In genomic region chr9:76859860-76860259, GRCh38 we compare ENCODE assay signal across 25 cellular contexts.
"Had no signal": no experiment of that assay in that cellular context is flagged by ENCODE, and none has a peak within 500 bp of the region (broad histone marks: within the 10 kb centered on the region; RNA-seq: fewer than 3 reads in every experiment).

No MANE protein-coding gene starts in this region.

- H3K27ac ChIP-seq: body of pancreas, KMS-11, SJCRH30 had no signal

- H3K36me3 ChIP-seq: SJCRH30 had no signal

- H3K9ac ChIP-seq: KMS-11 had no signal

- H3K9me3 ChIP-seq: ascending aorta, body of pancreas had no signal

- DNase-seq: activated CD4-positive, alpha-beta T cell treated with anti-CD3 and anti-CD28 coated beads for 48 hours; activated CD4-positive, alpha-beta T cell treated with anti-CD3 and anti-CD28 coated beads, Interleukin-2, amount 50 U/mL, for 4 hours; activated CD4-positive, CD25-positive, alpha-beta regulatory T cell treated with anti-CD3 and anti-CD28 coated beads, Interleukin-2, amount 50 U/mL, for 72 hours; activated CD8-positive, alpha-beta memory T cell treated with anti-CD3 and anti-CD28 coated beads, Interleukin-2, amount 50 U/mL, for 48 hours; activated CD8-positive, alpha-beta T cell treated with anti-CD3 and anti-CD28 coated beads, Interleukin-2, amount 10 ng/mL, durations not matched to agents 7 days and 5 days; activated naive CD4-positive, alpha-beta T cell; activated naive CD8-positive, alpha-beta T cell treated with anti-CD3 and anti-CD28 coated beads, Interleukin-2, amount 50 U/mL, for 24 hours; activated T-cell treated with anti-CD3 and anti-CD28 coated beads, Interleukin-2, amount 50 U/mL, for 1 hour; amniotic stem cell; body of pancreas; MM.1S; NCI-H1048; NCI-H146; NCI-H187 treated with DMSO at 0.1 percent for 48 hours; NCI-H2171 treated with DMSO at 0.1 percent for 48 hours; NCI-H226; NCI-H510A; NCI-H526 treated with DMSO at 0.1 percent for 48 hours; NCI-H82; NK-92 treated with Interleukin-12 subunit alpha and Interleukin-12 subunit beta, amount 100 ng/mL, for 24 hours; Right ventricle myocardium superior; SJCRH30 had no signal

- H3K4me1 ChIP-seq: body of pancreas, SJCRH30 had no signal

- H3K4me3 ChIP-seq: ascending aorta, body of pancreas, SJCRH30 had no signal

- H3K27me3 ChIP-seq: ascending aorta, body of pancreas, SJCRH30 had no signal

- ATAC-seq: activated CD8-positive, alpha-beta T cell treated with anti-CD3 and anti-CD28 coated beads, Interleukin-2, amount 10 ng/mL, durations not matched to agents 7 days and 5 days; activated naive CD8-positive, alpha-beta T cell treated with anti-CD3 and anti-CD28 coated beads, Interleukin-2, amount 50 U/mL, for 24 hours; body of pancreas; WTC11 had no signal

- H3K4me2 ChIP-seq: KMS-11 had no signal
